Comparison of ENCODE assay signal across 14 cellular contexts in the genomic region with DNA sequence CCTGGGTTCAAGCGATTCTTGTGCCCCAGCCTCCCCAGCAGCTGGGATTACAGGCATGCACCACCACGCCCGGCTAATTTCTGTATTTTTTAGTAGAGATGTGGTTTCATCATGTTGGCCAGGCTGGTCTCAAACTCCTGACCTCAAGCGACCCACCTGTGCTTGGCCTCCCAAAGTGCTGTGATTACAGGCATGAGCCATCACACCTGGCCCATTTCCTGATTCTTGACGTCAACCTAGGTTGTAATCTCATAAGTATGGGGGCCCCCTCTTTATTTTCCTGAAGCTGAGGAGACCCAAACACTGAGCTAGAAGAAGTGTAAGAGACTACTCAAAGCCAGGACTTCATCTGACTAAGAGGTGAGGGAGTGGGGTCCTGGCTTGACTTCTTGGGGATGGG. TPM values are rescaled to one million over a fixed set of nuclear protein-coding genes. Genes with fewer than 3 reads are reported as not detected.
DNase-seq lines count a peak whose midpoint lies in the region; ATAC-seq and TF ChIP-seq lines count a peak whose summit lies in the region.
"Had no signal": no experiment of that assay in that cellular context is flagged by ENCODE, and none has a peak within 500 bp of the region (broad histone marks: within the 10 kb centered on the region; RNA-seq: fewer than 3 reads in every experiment).

No MANE protein-coding gene starts in this region.

- no peak overlapping the region for H2AFZ ChIP-seq in OCI-LY7 (ENCODE audit: low read length)

- H3K4me2 ChIP-seq in OCI-LY7 (ENCODE audit: low read length) = no peak overlapping the region

- H3K9me3 Mint-ChIP-seq in neural crest cell = no peaks in the 10 kb centered on the region

- peak overlapping the region; percentile 27 for H3K27ac Mint-ChIP-seq in neural crest cell (ENCODE audit: unreplicated experiment)

- H3K4me3 ChIP-seq in heart right ventricle = no peak overlapping the region
- no peak overlapping the region for H3K4me3 ChIP-seq in OCI-LY7 (ENCODE audit: low read depth, low read length, poor library complexity, severe bottlenecking)
- no peak overlapping the region for H3K4me3 ChIP-seq in stomach
- H3K4me3 ChIP-seq: MG63 had no signal

- H3K4me1 ChIP-seq in heart right ventricle (peaks cover 4 to 89% (median 56%) of the 10 kb centered on the region in 9 donors), OCI-LY7 (ENCODE audit: insufficient read depth, low read length, poor library complexity, severe bottlenecking) (peaks cover 45% of the 10 kb centered on the region), stomach (peaks cover 40 to 81% (median 67%) of the 10 kb centered on the region in 4 donors)

- POLR2A ChIA-PET in OCI-LY7 (lab: Charles Lee) = interaction anchor here (0.6 to 1.5 kb wide), 2 partner anchors 10 to 176 kb away, joined by 4 read pairs; no protein-coding TSS in a partner anchor

- TF ChIP-seq CTCF in heart right ventricle (IDR thresholded peaks at IDR 0.05) = no peak
- no peak for TF ChIP-seq CTCF in OCI-LY7 (conservative IDR thresholded peaks at IDR 0.05; ENCODE audit: low read length)
- TF ChIP-seq CTCF in neural crest cell (conservative IDR thresholded peaks at IDR 0.05) = no peak
- no peak for TF ChIP-seq CTCF in stomach (IDR thresholded peaks at IDR 0.05)

- DNase-seq in heart right ventricle (no peak), left cardiac atrium (no peak), OCI-LY7 (ENCODE audit: low spot score) (peak; percentile 36), neural crest cell (ENCODE audit: low read depth, low spot score) (no peak), stomach (no peak), HPDE6-E6E7 (ENCODE audit: extremely low spot score) (no peak)
- DNase-seq: AML-193, MG63, NCI-H1105, NCI-H187 treated with DMSO at 0.1 percent for 48 hours, NCI-H2171, NCI-H82 had no signal

- CTCF ChIA-PET in OCI-LY7 (lab: Charles Lee; ENCODE audit: unreplicated experiment) = no interaction called here

- ATAC-seq in heart right ventricle (no peak), left cardiac atrium (no peak), GM21528 (IDR thresholded peaks at IDR 0.05; ENCODE audit: low FRiP score, unreplicated experiment) (no peak), GM18861 (IDR thresholded peaks at IDR 0.05; ENCODE audit: unreplicated experiment) (no peak)

- peaks cover 23% of the 10 kb centered on the region for H3K4me1 Mint-ChIP-seq in neural crest cell

- no peaks in the 10 kb centered on the region for H3K36me3 Mint-ChIP-seq in neural crest cell (ENCODE audit: low read depth)

- TF ChIP-seq EP300 in stomach (IDR thresholded peaks at IDR 0.05) = no peak

- 90 to 92% methylated on average over 5 of the region's 5 CpGs for WGBS in heart right ventricle, 2 donors
- 58 to 76% (median 58%) methylated on average over 5 of the region's 5 CpGs for WGBS in stomach, 5 donors

- intact Hi-C loops in heart right ventricle (cut with DNase I) (loop anchor here in 1 of 10 donors (5.0 kb wide), 1 partner anchor 334 kb away; no protein-coding TSS in a partner anchor), left cardiac atrium (cut with DNase I) (no loop called here), OCI-LY7 (cut with micrococcal nuclease; ENCODE audit: unreplicated experiment) (no loop called here), stomach (cut with DNase I; ENCODE audit: low total_unique reads) (no loop called here)

- no peaks in the 10 kb centered on the region for H3K9me2 ChIP-seq in OCI-LY7 (ENCODE audit: insufficient read depth, low read length)

- no TSS peak for BruUV-seq in OCI-LY7 (replicated peaks; lab: Mats Ljungman, UMichigan)

- H3K4me3 Mint-ChIP-seq in neural crest cell = no peak overlapping the region

- no peaks in the 10 kb centered on the region for H3K27me3 ChIP-seq in heart right ventricle
- H3K27me3 ChIP-seq in stomach = no peaks in the 10 kb centered on the region
- H3K27me3 ChIP-seq: MG63 had no signal

- no peaks in the 10 kb centered on the region for H4K20me1 ChIP-seq in OCI-LY7 (ENCODE audit: insufficient read depth, low read length)

- peaks cover 4% of the 10 kb centered on the region; the same call in 1 of the 2 replicates for H3K79me2 ChIP-seq in OCI-LY7 (ENCODE audit: insufficient read depth, low read depth, low read length)

- H3K27ac ChIP-seq in heart right ventricle = peak overlapping the region in 8 of 10 donors; percentile 56 to 88 (median 67)
- peak overlapping the region; percentile 6 for H3K27ac ChIP-seq in OCI-LY7 (ENCODE audit: low read depth, low read length, poor library complexity, severe bottlenecking)
- peak overlapping the region; percentile 75 to 86 (median 82) for H3K27ac ChIP-seq in stomach

- peaks cover 0 to 8% (median 0%) of the 10 kb centered on the region in 9 donors for H3K36me3 ChIP-seq in heart right ventricle
- H3K36me3 ChIP-seq in OCI-LY7 (ENCODE audit: insufficient read depth, low read length) = no peaks in the 10 kb centered on the region; the same call in 1 of the 2 replicates
- H3K36me3 ChIP-seq in stomach = peaks cover 2 to 31% (median 11%) of the 10 kb centered on the region in 4 donors
- H3K36me3 ChIP-seq: MG63 had no signal

- TF ChIP-seq POLR2A in stomach (IDR thresholded peaks at IDR 0.05) = no peak

- H3K9me3 ChIP-seq in heart right ventricle (no peaks in the 10 kb centered on the region), OCI-LY7 (ENCODE audit: low read length) (no peaks in the 10 kb centered on the region), stomach (no peaks in the 10 kb centered on the region)
- H3K9me3 ChIP-seq: MG63 had no signal

- H3K27me3 Mint-ChIP-seq in neural crest cell (ENCODE audit: low read depth) = no peaks in the 10 kb centered on the region

RNA-seq across cellular contexts. Expression of a gene that starts 21.8 kb away (rescaled TPM):
- total RNA-seq in heart right ventricle (10 to 100 TPM in 9 of 10 donors, 1 to 10 TPM in 1; 9.4 to 34.4 (median 22.1) TPM), left cardiac atrium (10 to 100 TPM; 17.4 to 37.3 TPM), OCI-LY7 (2022) (17.4 and 19.2 TPM in 2 replicates), neural crest cell (24.2 and 27.1 TPM in 2 replicates), stomach (100 to 1,000 TPM in 1 of 5 donors, 10 to 100 TPM in 4; 25.7 to 132 (median 42.0) TPM)
- polyA plus RNA-seq in heart right ventricle (10 to 100 TPM; 11.3 TPM), stomach (10 to 100 TPM; 16.3 to 27.6 (median 19.2) TPM)
- 5.3 and 5.8 TPM in 2 replicates for total RNA-seq in OCI-LY7 (2014; rRNA removed; shearing (Covaris generic))

Comparison
In these comparisons a context has a peak if more than half of its experiments do, and no peak if none do; other contexts are left out.
1. H3K27ac ChIP-seq: peak in every context shown above with its lines; median percentile 82 in stomach; 67 in heart right ventricle; 6 in OCI-LY7.